In genomic region chr12:131894313-131894860, GRCh38 we compare ENCODE assay signal across 8 cellular contexts. TPM values are rescaled to one million over a fixed set of nuclear protein-coding genes. Genes with fewer than 3 reads are reported as not detected.
DNase-seq lines count a peak whose midpoint lies in the region; ATAC-seq and TF ChIP-seq lines count a peak whose summit lies in the region.

TSS of gene ULK1 (plus strand) at chr12:131894622. CDS start at chr12:131895002, 380 bp downstream.

- CTCF ChIA-PET in CD8-positive, alpha-beta T cell (lab: Charles Lee) = interaction anchor here (1.3 kb wide), 1 partner anchor 11 kb away, joined by 3 read pairs; no protein-coding TSS in a partner anchor
- CTCF ChIA-PET in activated CD4-positive, alpha-beta memory T cell treated with anti-CD3 and anti-CD28 coated beads, Interleukin-2, amount 10 ng/mL, durations not matched to agents 7 days and 5 days (lab: Charles Lee) = no interaction called here

- no peak for TF ChIP-seq CTCF in CD8-positive, alpha-beta T cell (IDR thresholded peaks at IDR 0.05)
- TF ChIP-seq CTCF in HL-60 (IDR thresholded peaks at IDR 0.05; ENCODE audit: insufficient read depth, low read length) (no peak), lower lobe of right lung (IDR thresholded peaks at IDR 0.05) (no peak)

- intact Hi-C loops in CD8-positive, alpha-beta T cell (cut with DNase I, micrococcal nuclease) = loop anchor here (1.0 to 5.0 kb wide), 3 partner anchors 35 to 298 kb away; partner anchors contain the start of genes EP400 (in 2 of the 2) and PUS1 (in 2 of the 2)
- intact Hi-C loops in lower lobe of right lung (cut with DNase I) = no loop called here

- POLR2A ChIA-PET in CD8-positive, alpha-beta T cell (lab: Charles Lee) = no interaction called here
- POLR2A ChIA-PET in activated CD4-positive, alpha-beta memory T cell treated with anti-CD3 and anti-CD28 coated beads, Interleukin-2, amount 10 ng/mL, durations not matched to agents 7 days and 5 days (lab: Charles Lee) = no interaction called here

- H3K9ac ChIP-seq in duodenal mucosa (ENCODE audit: low read depth in 1 of 2, low read length in 2 of 2) = peak within 1 kb of the TSS; percentile 74 to 87

- peak within 1 kb of the TSS; percentile 90 for H3K4me3 Mint-ChIP-seq in CD8-positive, alpha-beta T cell
- H3K4me3 Mint-ChIP-seq in activated CD4-positive, alpha-beta memory T cell treated with anti-CD3 and anti-CD28 coated beads, Interleukin-2, amount 10 ng/mL, durations not matched to agents 7 days and 5 days = peak within 1 kb of the TSS; percentile 86

- peak; percentile 82 to 96 (median 91) for DNase-seq in CD8-positive, alpha-beta T cell
- DNase-seq in HL-60 (ENCODE audit: low read depth in 1 of 2, low spot score in 1 of 2) (peak; percentile 71 to 81), NCI-H82 treated with DMSO at 0.1 percent for 48 hours (lab: John Stamatoyannopoulos, UW; ENCODE audit: unreplicated experiment) (peak; percentile 84), lower lobe of right lung (peak; percentile 94)
- peak; percentile 93 for DNase-seq in activated CD4-positive, alpha-beta memory T cell treated with anti-CD3 and anti-CD28 coated beads, Interleukin-2, amount 10 ng/mL, durations not matched to agents 7 days and 5 days
- peak; percentile 81 to 94 (median 90) for DNase-seq in stimulated activated CD4-positive, alpha-beta T cell treated with anti-CD3 and anti-CD28 coated beads, TNF-alpha, amount 100 ng/mL, for 1 hour (ENCODE audit: low read depth in 3 of 3, low spot score in 1 of 3)

- no peak within 1 kb of the TSS for H3K27ac ChIP-seq in CD8-positive, alpha-beta T cell (ENCODE audit: low read depth, low read length)
- H3K27ac ChIP-seq in HL-60 (replicated peaks) (peak within 1 kb of the TSS; percentile 66), duodenal mucosa (ENCODE audit: low read depth, low read length) (no peak within 1 kb of the TSS), lower lobe of right lung (peak within 1 kb of the TSS; percentile 95)

- H3K36me3 ChIP-seq in CD8-positive, alpha-beta T cell (ENCODE audit: insufficient read depth, low read length) = no peaks in the 10 kb centered on the region
- peaks cover 3 to 5% of the 10 kb centered on the region in 2 donors for H3K36me3 ChIP-seq in duodenal mucosa (ENCODE audit: control insufficient read depth in 1 of 2, insufficient read depth in 2 of 2, low read length in 2 of 2)
- peaks cover 21% of the 10 kb centered on the region for H3K36me3 ChIP-seq in lower lobe of right lung

- no peaks in the 10 kb centered on the region for H3K9me3 Mint-ChIP-seq in CD8-positive, alpha-beta T cell
- H3K9me3 Mint-ChIP-seq in activated CD4-positive, alpha-beta memory T cell treated with anti-CD3 and anti-CD28 coated beads, Interleukin-2, amount 10 ng/mL, durations not matched to agents 7 days and 5 days = no peaks in the 10 kb centered on the region

- H3K36me3 Mint-ChIP-seq in CD8-positive, alpha-beta T cell = no peaks in the 10 kb centered on the region
- no peaks in the 10 kb centered on the region for H3K36me3 Mint-ChIP-seq in activated CD4-positive, alpha-beta memory T cell treated with anti-CD3 and anti-CD28 coated beads, Interleukin-2, amount 10 ng/mL, durations not matched to agents 7 days and 5 days (ENCODE audit: low read depth)

- H3K4me1 Mint-ChIP-seq in CD8-positive, alpha-beta T cell (ENCODE audit: low read depth) = peaks cover 18% of the 10 kb centered on the region
- H3K4me1 Mint-ChIP-seq in activated CD4-positive, alpha-beta memory T cell treated with anti-CD3 and anti-CD28 coated beads, Interleukin-2, amount 10 ng/mL, durations not matched to agents 7 days and 5 days = peaks cover 24% of the 10 kb centered on the region

- no peaks in the 10 kb centered on the region for H3K9me3 ChIP-seq in CD8-positive, alpha-beta T cell (ENCODE audit: low read length)
- H3K9me3 ChIP-seq in duodenal mucosa (ENCODE audit: control insufficient read depth in 1 of 2, low read length in 2 of 2) (no peaks in the 10 kb centered on the region), lower lobe of right lung (no peaks in the 10 kb centered on the region)

- H3K4me3 ChIP-seq in CD8-positive, alpha-beta T cell (ENCODE audit: low read depth, low read length) = peak within 1 kb of the TSS; percentile 77
- H3K4me3 ChIP-seq in HL-60 (replicated peaks; ENCODE audit: insufficient read depth, low read length) (peak within 1 kb of the TSS; percentile 64), duodenal mucosa (ENCODE audit: low read depth in 1 of 2, low read length in 2 of 2) (peak within 1 kb of the TSS; percentile 66 to 80), lower lobe of right lung (peak within 1 kb of the TSS; percentile 75)

- H3K27me3 ChIP-seq in CD8-positive, alpha-beta T cell (ENCODE audit: insufficient read depth, low read length) = no peaks in the 10 kb centered on the region
- no peaks in the 10 kb centered on the region for H3K27me3 ChIP-seq in HL-60 (ENCODE audit: insufficient read depth, poor library complexity, severe bottlenecking)
- no peaks in the 10 kb centered on the region for H3K27me3 ChIP-seq in duodenal mucosa (ENCODE audit: control insufficient read depth in 1 of 2, insufficient read depth in 2 of 2, low read length in 2 of 2)
- no peaks in the 10 kb centered on the region for H3K27me3 ChIP-seq in lower lobe of right lung (ENCODE audit: low read depth)

- peaks cover 16% of the 10 kb centered on the region for H3K4me1 ChIP-seq in CD8-positive, alpha-beta T cell (ENCODE audit: insufficient read depth, low read length)
- H3K4me1 ChIP-seq in duodenal mucosa (ENCODE audit: control insufficient read depth in 1 of 2, insufficient read depth in 2 of 2, low read length in 2 of 2) = peaks cover 8 to 16% of the 10 kb centered on the region in 2 donors
- peaks cover 21% of the 10 kb centered on the region for H3K4me1 ChIP-seq in lower lobe of right lung

- H3K27me3 Mint-ChIP-seq in CD8-positive, alpha-beta T cell (ENCODE audit: low read depth) = no peaks in the 10 kb centered on the region
- peaks cover 3% of the 10 kb centered on the region for H3K27me3 Mint-ChIP-seq in activated CD4-positive, alpha-beta memory T cell treated with anti-CD3 and anti-CD28 coated beads, Interleukin-2, amount 10 ng/mL, durations not matched to agents 7 days and 5 days

- ATAC-seq in CD8-positive, alpha-beta T cell = peak; percentile 85
- ATAC-seq in GM19463 (IDR thresholded peaks at IDR 0.05; ENCODE audit: unreplicated experiment) (peak; percentile 69), lower lobe of right lung (peak; percentile 85 to 88)

- peak within 1 kb of the TSS; percentile 79 for H3K27ac Mint-ChIP-seq in CD8-positive, alpha-beta T cell
- peak within 1 kb of the TSS; percentile 77 for H3K27ac Mint-ChIP-seq in activated CD4-positive, alpha-beta memory T cell treated with anti-CD3 and anti-CD28 coated beads, Interleukin-2, amount 10 ng/mL, durations not matched to agents 7 days and 5 days

RNA-seq across cellular contexts. Expression of gene ULK1, which starts in this region (rescaled TPM):
- total RNA-seq in CD8-positive, alpha-beta T cell = 10 to 100 TPM; 76.6 to 79.9 TPM
- 10 to 100 TPM; 35.2 to 42.2 TPM for total RNA-seq in activated CD4-positive, alpha-beta memory T cell treated with anti-CD3 and anti-CD28 coated beads, Interleukin-2, amount 10 ng/mL, durations not matched to agents 7 days and 5 days
- 32.2 TPM for total RNA-seq in lower lobe of right lung

Comparison
In these comparisons a context has a peak if more than half of its experiments do, and no peak if none do; other contexts are left out.
1. H3K27ac ChIP-seq: peak in HL-60 (single experiment) and lower lobe of right lung (single experiment); none in CD8-positive, alpha-beta T cell (single experiment) and duodenal mucosa (single experiment).
2. Peak in every context shown above with its lines, with median percentiles within 50 percentile points of each other: ATAC-seq, DNase-seq and H3K4me3 ChIP-seq.